Comparison of ENCODE assay signal across 1 cellular context in the genomic region with DNA sequence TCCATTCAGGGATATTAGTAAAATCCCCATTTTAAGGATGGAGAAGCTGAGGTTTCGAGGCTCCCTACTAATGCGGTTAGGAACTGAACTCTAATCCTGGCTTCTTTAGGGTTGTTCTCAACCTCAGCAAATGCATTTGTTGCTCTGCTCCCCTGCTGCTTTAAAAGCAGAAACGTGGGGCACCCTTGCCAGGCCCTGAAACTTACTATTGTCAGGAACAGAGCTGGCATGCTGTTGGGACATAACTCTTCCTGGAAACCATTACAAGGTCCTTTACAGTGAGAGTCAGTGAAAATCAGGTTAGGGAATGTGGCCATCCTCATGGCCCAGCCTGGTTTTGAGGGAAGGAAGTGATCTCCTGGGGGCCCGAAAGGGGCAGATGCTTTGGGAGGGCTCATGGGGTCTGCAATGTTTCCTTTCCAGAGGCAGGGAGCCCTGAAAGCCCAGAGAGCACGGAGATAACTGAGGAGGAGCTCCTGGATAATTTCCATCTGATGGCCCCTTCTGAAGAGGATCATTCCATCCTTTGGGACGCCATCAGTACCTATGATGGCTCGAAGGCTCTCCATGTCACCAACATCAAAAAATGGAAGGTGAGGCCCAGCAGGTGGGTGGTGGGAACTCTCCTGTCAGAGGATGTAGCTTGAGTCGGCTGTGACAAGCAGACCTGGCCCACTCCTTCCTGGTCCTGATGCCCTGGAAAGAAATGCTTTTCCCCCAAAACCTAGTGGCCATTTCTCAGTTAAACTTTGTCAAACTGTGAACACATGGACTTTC.
TF ChIP-seq lines count a peak whose summit lies in the region.

No MANE protein-coding gene starts in this region.

TF ChIP-seq in HepG2, 621 proteins besides CTCF, POLR2A, EP300 and RAD21 (continued from another document and continues in another):
- TF ChIP-seq, protein P1, sequence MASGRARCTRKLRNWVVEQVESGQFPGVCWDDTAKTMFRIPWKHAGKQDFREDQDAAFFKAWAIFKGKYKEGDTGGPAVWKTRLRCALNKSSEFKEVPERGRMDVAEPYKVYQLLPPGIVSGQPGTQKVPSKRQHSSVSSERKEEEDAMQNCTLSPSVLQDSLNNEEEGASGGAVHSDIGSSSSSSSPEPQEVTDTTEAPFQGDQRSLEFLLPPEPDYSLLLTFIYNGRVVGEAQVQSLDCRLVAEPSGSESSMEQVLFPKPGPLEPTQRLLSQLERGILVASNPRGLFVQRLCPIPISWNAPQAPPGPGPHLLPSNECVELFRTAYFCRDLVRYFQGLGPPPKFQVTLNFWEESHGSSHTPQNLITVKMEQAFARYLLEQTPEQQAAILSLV (CRISPR knock-in tag; IDR thresholded peaks at IDR 0.05; ENCODE audit: borderline replicate concordance): no peak; the same call in 1 of the 2 replicates
- TF ChIP-seq ZNF44 (CRISPR knock-in tag; IDR thresholded peaks at IDR 0.05) (0 out of 2 replicates have a peak, but pooled peaks have one; percentile 21), TBX3 (IDR thresholded peaks at IDR 0.05; ENCODE audit: borderline replicate concordance) (no peak), SNAPC2 (CRISPR knock-in tag; IDR thresholded peaks at IDR 0.05) (peak; percentile 54; the same call in 1 of the 2 replicates), ZNF788 (CRISPR knock-in tag; IDR thresholded peaks at IDR 0.05; ENCODE audit: borderline replicate concordance) (peak; percentile 26; the same call in 1 of the 2 replicates), ZNF839 (CRISPR knock-in tag; IDR thresholded peaks at IDR 0.05; ENCODE audit: borderline replicate concordance) (no peak; the same call in 1 of the 2 replicates), ZNF256 (CRISPR knock-in tag; conservative IDR thresholded peaks at IDR 0.05) (no peak), ZNF790 (CRISPR knock-in tag; IDR thresholded peaks at IDR 0.05; ENCODE audit: borderline replicate concordance) (no peak), ZC3H4 (CRISPR knock-in tag; IDR thresholded peaks at IDR 0.05; ENCODE audit: borderline replicate concordance) (0 out of 2 replicates have a peak, but pooled peaks have one; percentile 30), KAT7 (CRISPR knock-in tag; IDR thresholded peaks at IDR 0.05; ENCODE audit: borderline replicate concordance) (peak; percentile 56; the same call in 1 of the 2 replicates), RNF2 (conservative IDR thresholded peaks at IDR 0.05; ENCODE audit: low read depth) (no peak), IKZF4 (CRISPR knock-in tag; IDR thresholded peaks at IDR 0.05; ENCODE audit: borderline replicate concordance, low read depth, not compliant biosample characterization) (no peak), MEIS2 (CRISPR knock-in tag; IDR thresholded peaks at IDR 0.05) (no peak), ZNF780A (CRISPR knock-in tag; IDR thresholded peaks at IDR 0.05) (0 out of 2 replicates have a peak, but pooled peaks have one; percentile 57), MIER2 (CRISPR knock-in tag; IDR thresholded peaks at IDR 0.05) (no peak), GABPB1 (CRISPR knock-in tag; IDR thresholded peaks at IDR 0.05) (0 out of 2 replicates have a peak, but pooled peaks have one; percentile 15), HNF4A (CRISPR knock-in tag; IDR thresholded peaks at IDR 0.05) (no peak), MEIS1 (CRISPR knock-in tag; IDR thresholded peaks at IDR 0.05; ENCODE audit: borderline replicate concordance) (peak; percentile 25; the same call in 1 of the 2 replicates), ZNF10 (CRISPR knock-in tag; IDR thresholded peaks at IDR 0.05; ENCODE audit: borderline replicate concordance, low read depth) (no peak), ZNF569 (CRISPR knock-in tag; IDR thresholded peaks at IDR 0.05; ENCODE audit: borderline replicate concordance) (no peak), KLF11 (CRISPR knock-in tag; IDR thresholded peaks at IDR 0.05) (no peak), ZC3H13 (CRISPR knock-in tag; IDR thresholded peaks at IDR 0.05) (peak; percentile 98), ZNF589 (CRISPR knock-in tag; conservative IDR thresholded peaks at IDR 0.05) (peak; percentile 64), ZFX (CRISPR knock-in tag; IDR thresholded peaks at IDR 0.05; ENCODE audit: low read depth) (peak; percentile 38; the same call in 1 of the 2 replicates), NFKBIZ (CRISPR knock-in tag; IDR thresholded peaks at IDR 0.05) (no peak; the same call in 1 of the 2 replicates), SIN3A (IDR thresholded peaks at IDR 0.05; ENCODE audit: borderline replicate concordance, low read depth, low read length) (peak; percentile 67; the same call in 1 of the 2 replicates), PPARG (CRISPR knock-in tag; conservative IDR thresholded peaks at IDR 0.05) (no peak)
- TF ChIP-seq, protein P2, sequence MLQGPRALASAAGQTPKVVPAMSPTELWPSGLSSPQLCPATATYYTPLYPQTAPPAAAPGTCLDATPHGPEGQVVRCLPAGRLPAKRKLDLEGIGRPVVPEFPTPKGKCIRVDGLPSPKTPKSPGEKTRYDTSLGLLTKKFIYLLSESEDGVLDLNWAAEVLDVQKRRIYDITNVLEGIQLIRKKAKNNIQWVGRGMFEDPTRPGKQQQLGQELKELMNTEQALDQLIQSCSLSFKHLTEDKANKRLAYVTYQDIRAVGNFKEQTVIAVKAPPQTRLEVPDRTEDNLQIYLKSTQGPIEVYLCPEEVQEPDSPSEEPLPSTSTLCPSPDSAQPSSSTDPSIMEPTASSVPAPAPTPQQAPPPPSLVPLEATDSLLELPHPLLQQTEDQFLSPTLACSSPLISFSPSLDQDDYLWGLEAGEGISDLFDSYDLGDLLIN (CRISPR knock-in tag; IDR thresholded peaks at IDR 0.05; ENCODE audit: borderline replicate concordance): 0 out of 2 replicates have a peak, but pooled peaks have one; percentile 9
- TF ChIP-seq, protein P3, sequence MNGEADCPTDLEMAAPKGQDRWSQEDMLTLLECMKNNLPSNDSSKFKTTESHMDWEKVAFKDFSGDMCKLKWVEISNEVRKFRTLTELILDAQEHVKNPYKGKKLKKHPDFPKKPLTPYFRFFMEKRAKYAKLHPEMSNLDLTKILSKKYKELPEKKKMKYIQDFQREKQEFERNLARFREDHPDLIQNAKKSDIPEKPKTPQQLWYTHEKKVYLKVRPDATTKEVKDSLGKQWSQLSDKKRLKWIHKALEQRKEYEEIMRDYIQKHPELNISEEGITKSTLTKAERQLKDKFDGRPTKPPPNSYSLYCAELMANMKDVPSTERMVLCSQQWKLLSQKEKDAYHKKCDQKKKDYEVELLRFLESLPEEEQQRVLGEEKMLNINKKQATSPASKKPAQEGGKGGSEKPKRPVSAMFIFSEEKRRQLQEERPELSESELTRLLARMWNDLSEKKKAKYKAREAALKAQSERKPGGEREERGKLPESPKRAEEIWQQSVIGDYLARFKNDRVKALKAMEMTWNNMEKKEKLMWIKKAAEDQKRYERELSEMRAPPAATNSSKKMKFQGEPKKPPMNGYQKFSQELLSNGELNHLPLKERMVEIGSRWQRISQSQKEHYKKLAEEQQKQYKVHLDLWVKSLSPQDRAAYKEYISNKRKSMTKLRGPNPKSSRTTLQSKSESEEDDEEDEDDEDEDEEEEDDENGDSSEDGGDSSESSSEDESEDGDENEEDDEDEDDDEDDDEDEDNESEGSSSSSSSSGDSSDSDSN (CRISPR knock-in tag; IDR thresholded peaks at IDR 0.05): peak; percentile 59
- TF ChIP-seq, protein P4, sequence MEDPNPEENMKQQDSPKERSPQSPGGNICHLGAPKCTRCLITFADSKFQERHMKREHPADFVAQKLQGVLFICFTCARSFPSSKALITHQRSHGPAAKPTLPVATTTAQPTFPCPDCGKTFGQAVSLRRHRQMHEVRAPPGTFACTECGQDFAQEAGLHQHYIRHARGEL (CRISPR knock-in tag; IDR thresholded peaks at IDR 0.05): no peak
- TF ChIP-seq, protein P5, sequence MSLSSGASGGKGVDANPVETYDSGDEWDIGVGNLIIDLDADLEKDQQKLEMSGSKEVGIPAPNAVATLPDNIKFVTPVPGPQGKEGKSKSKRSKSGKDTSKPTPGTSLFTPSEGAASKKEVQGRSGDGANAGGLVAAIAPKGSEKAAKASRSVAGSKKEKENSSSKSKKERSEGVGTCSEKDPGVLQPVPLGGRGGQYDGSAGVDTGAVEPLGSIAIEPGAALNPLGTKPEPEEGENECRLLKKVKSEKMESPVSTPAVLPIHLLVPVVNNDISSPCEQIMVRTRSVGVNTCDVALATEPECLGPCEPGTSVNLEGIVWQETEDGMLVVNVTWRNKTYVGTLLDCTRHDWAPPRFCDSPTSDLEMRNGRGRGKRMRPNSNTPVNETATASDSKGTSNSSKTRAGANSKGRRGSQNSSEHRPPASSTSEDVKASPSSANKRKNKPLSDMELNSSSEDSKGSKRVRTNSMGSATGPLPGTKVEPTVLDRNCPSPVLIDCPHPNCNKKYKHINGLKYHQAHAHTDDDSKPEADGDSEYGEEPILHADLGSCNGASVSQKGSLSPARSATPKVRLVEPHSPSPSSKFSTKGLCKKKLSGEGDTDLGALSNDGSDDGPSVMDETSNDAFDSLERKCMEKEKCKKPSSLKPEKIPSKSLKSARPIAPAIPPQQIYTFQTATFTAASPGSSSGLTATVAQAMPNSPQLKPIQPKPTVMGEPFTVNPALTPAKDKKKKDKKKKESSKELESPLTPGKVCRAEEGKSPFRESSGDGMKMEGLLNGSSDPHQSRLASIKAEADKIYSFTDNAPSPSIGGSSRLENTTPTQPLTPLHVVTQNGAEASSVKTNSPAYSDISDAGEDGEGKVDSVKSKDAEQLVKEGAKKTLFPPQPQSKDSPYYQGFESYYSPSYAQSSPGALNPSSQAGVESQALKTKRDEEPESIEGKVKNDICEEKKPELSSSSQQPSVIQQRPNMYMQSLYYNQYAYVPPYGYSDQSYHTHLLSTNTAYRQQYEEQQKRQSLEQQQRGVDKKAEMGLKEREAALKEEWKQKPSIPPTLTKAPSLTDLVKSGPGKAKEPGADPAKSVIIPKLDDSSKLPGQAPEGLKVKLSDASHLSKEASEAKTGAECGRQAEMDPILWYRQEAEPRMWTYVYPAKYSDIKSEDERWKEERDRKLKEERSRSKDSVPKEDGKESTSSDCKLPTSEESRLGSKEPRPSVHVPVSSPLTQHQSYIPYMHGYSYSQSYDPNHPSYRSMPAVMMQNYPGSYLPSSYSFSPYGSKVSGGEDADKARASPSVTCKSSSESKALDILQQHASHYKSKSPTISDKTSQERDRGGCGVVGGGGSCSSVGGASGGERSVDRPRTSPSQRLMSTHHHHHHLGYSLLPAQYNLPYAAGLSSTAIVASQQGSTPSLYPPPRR (CRISPR knock-in tag; IDR thresholded peaks at IDR 0.05; ENCODE audit: borderline replicate concordance): peak; percentile 45
- TF ChIP-seq, protein P6, sequence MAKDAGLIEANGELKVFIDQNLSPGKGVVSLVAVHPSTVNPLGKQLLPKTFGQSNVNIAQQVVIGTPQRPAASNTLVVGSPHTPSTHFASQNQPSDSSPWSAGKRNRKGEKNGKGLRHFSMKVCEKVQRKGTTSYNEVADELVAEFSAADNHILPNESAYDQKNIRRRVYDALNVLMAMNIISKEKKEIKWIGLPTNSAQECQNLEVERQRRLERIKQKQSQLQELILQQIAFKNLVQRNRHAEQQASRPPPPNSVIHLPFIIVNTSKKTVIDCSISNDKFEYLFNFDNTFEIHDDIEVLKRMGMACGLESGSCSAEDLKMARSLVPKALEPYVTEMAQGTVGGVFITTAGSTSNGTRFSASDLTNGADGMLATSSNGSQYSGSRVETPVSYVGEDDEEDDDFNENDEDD (CRISPR knock-in tag; IDR thresholded peaks at IDR 0.05; ENCODE audit: borderline replicate concordance): no peak
- TF ChIP-seq, protein P7, sequence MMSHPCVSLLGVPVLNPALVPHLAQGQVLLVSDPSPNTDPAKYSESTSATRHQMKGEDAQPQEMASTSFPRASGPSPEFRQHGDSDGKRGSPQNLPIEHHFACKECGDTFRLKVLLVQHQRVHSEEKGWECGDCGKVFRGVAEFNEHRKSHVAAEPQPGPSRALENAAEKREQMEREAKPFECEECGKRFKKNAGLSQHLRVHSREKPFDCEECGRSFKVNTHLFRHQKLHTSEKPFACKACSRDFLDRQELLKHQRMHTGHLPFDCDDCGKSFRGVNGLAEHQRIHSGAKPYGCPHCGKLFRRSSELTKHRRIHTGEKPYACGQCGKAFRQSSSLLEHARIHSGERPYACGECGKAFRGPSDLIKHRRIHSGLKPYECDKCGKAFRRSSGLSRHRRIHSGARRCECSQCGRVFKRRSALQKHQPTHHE (CRISPR knock-in tag; IDR thresholded peaks at IDR 0.05; ENCODE audit: borderline replicate concordance): peak; percentile 61
- TF ChIP-seq, protein P8, sequence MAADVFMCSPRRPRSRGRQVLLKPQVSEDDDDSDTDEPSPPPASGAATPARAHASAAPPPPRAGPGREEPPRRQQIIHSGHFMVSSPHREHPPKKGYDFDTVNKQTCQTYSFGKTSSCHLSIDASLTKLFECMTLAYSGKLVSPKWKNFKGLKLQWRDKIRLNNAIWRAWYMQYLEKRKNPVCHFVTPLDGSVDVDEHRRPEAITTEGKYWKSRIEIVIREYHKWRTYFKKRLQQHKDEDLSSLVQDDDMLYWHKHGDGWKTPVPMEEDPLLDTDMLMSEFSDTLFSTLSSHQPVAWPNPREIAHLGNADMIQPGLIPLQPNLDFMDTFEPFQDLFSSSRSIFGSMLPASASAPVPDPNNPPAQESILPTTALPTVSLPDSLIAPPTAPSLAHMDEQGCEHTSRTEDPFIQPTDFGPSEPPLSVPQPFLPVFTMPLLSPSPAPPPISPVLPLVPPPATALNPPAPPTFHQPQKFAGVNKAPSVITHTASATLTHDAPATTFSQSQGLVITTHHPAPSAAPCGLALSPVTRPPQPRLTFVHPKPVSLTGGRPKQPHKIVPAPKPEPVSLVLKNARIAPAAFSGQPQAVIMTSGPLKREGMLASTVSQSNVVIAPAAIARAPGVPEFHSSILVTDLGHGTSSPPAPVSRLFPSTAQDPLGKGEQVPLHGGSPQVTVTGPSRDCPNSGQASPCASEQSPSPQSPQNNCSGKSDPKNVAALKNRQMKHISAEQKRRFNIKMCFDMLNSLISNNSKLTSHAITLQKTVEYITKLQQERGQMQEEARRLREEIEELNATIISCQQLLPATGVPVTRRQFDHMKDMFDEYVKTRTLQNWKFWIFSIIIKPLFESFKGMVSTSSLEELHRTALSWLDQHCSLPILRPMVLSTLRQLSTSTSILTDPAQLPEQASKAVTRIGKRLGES (CRISPR knock-in tag; IDR thresholded peaks at IDR 0.05; ENCODE audit: borderline replicate concordance): no peak
- TF ChIP-seq, protein P9, sequence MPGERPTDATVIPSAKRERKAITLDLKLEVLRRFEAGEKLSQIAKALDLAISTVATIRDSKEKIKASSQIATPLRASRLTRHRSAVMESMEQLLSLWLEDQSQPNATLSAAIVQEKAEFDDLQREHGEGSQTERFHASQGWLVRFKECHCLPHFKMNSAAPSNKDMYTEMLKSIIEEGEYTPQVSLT (CRISPR knock-in tag; IDR thresholded peaks at IDR 0.05; ENCODE audit: borderline replicate concordance, low read depth): no peak
- TF ChIP-seq, protein P10, sequence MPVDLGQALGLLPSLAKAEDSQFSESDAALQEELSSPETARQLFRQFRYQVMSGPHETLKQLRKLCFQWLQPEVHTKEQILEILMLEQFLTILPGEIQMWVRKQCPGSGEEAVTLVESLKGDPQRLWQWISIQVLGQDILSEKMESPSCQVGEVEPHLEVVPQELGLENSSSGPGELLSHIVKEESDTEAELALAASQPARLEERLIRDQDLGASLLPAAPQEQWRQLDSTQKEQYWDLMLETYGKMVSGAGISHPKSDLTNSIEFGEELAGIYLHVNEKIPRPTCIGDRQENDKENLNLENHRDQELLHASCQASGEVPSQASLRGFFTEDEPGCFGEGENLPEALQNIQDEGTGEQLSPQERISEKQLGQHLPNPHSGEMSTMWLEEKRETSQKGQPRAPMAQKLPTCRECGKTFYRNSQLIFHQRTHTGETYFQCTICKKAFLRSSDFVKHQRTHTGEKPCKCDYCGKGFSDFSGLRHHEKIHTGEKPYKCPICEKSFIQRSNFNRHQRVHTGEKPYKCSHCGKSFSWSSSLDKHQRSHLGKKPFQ (CRISPR knock-in tag; IDR thresholded peaks at IDR 0.05; ENCODE audit: insufficient replicate concordance): peak; percentile 17
